ENCODE assay signal across 26 cellular contexts in the genomic region with DNA sequence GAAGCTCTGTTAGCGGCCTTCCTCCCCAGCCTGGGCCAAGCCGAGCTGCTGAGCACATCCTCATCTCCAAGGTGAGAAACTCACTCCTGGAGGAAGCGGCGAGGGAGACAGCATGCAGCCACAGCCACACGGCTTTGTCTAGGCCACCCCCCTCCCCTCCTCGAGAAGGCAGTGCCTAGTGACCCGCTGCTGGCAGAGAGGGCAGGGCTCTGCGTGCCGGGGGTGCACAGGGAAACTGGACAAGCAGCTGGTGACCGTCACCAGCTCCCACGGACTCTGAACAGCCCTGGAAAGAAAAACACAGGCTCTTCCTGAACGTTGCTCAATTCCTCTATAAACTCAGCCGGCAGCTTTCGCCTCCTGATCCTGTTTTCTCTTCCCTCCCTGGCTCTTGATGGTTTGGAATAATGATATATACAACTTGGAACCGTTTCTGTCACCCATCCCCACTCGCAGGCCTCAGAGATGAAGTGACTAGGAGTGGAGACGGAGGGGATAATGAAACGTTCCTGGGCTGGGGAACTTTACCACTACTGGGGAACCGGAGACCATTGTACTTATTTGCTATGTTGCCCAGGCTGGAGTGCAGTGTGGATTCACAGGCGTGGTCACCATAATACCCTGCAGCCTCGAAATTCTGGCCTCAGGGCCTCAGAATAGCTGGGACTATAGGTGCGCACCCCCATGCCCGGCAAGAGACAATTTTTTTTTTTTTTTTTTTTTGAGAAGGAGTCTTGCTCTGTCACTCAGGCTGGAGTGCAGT. TPM values are rescaled to one million over a fixed set of nuclear protein-coding genes. Genes with fewer than 3 reads are reported as not detected.
A peak's percentile ranks its signal among the peaks of the same experiment; 100 is the strongest.
DNase-seq lines count a peak whose midpoint lies in the region; ATAC-seq, FAIRE-seq and TF ChIP-seq lines count a peak whose summit lies in the region.
"Had no signal": no experiment of that assay in that cellular context is flagged by ENCODE, and none has a peak within 500 bp of the region (broad histone marks: within the 10 kb centered on the region; RNA-seq: fewer than 3 reads in every experiment).

No MANE protein-coding gene starts in this region.

- H3K27ac ChIP-seq in AG04450 (ENCODE audit: low read depth, low read length) = peak overlapping the region; percentile 11
- H3K27ac ChIP-seq in endothelial cell of umbilical vein (ENCODE audit: insufficient read depth, low read depth, low read length) = no peak overlapping the region
- H3K27ac ChIP-seq: C4-2B, foreskin keratinocyte, ovary had no signal

- BruUV-seq in endothelial cell of umbilical vein (replicated peaks; lab: Mats Ljungman, UMichigan) = no TSS peak

- DNase-seq in AG04450 (ENCODE audit: low read depth, low spot score) = no peak
- peak; percentile 52 for DNase-seq in endothelial cell of umbilical vein (ENCODE audit: low read depth, low spot score)
- DNase-seq in kidney glomerular epithelial cell (lab: John Stamatoyannopoulos, UW) = peak; percentile 1
- DNase-seq in neural crest cell (ENCODE audit: low read depth, low spot score) = no peak
- no peak for DNase-seq in activated T-cell treated with anti-CD3 and anti-CD28 coated beads, Interleukin-2, amount 50 U/mL, for 4 hours
- DNase-seq in KG1 (lab: John Stamatoyannopoulos, UW) = no peak
- DNase-seq in HTR-8/SVneo (ENCODE audit: insufficient read length, low spot score) = no peak
- DNase-seq in NCI-H69 (lab: John Stamatoyannopoulos, UW) = no peak
- DNase-seq: activated B cell treated with CpG ODN at 0.5 μM for 24 hours; activated effector memory CD4-positive, alpha-beta T cell treated with anti-CD3 and anti-CD28 coated beads, Interleukin-2, amount 50 U/mL, for 16 hours; amniotic stem cell; cerebellar nuclear complex; DMS153; foreskin keratinocyte; midbrain; NCI-H1694 treated with DMSO at 0.1 percent for 48 hours; NCI-H446 treated with DMSO at 0.1 percent for 48 hours; ovary; transverse colon had no signal

- H3K27me3 Mint-ChIP-seq in neural crest cell (ENCODE audit: low read depth) = no peaks in the 10 kb centered on the region
- H3K27me3 Mint-ChIP-seq in activated T-cell treated with anti-CD3 and anti-CD28 coated beads, Interleukin-2, amount 50 U/mL, for 4 hours (ENCODE audit: low read depth) = peaks cover 16% of the 10 kb centered on the region

- intact Hi-C loops in endothelial cell of umbilical vein (cut with micrococcal nuclease) = no loop called here

- dilution Hi-C loops in endothelial cell of umbilical vein (cut with MboI; ENCODE audit: extremely low pct_ligation_motif_present, low sequenced_read_pairs) = no loop called here

- H3K9me3 ChIP-seq in AG04450 (ENCODE audit: control insufficient read depth, insufficient read depth, low read length) = peaks cover 5% of the 10 kb centered on the region; the same call in 1 of the 2 replicates
- no peaks in the 10 kb centered on the region for H3K9me3 ChIP-seq in endothelial cell of umbilical vein (replicated peaks; ENCODE audit: control insufficient read depth, insufficient read depth, low read length)
- H3K9me3 ChIP-seq: ovary, transverse colon had no signal

- no peak overlapping the region for H3K9ac ChIP-seq in endothelial cell of umbilical vein (replicated peaks; ENCODE audit: extremely low read depth, insufficient read depth, low read length)

- TF ChIP-seq POLR2A in endothelial cell of umbilical vein (IDR thresholded peaks at IDR 0.05; ENCODE audit: low read depth, low read length) = no peak

- H3K79me2 ChIP-seq in endothelial cell of umbilical vein (ENCODE audit: control insufficient read depth, insufficient read depth, low read length) = no peaks in the 10 kb centered on the region

- H3K4me1 ChIP-seq in endothelial cell of umbilical vein (ENCODE audit: control insufficient read depth, extremely low read depth, insufficient read depth, low read length) = no peaks in the 10 kb centered on the region
- H3K4me1 ChIP-seq: foreskin keratinocyte, transverse colon had no signal

- H3K4me3 Mint-ChIP-seq in neural crest cell = no peak overlapping the region
- H3K4me3 Mint-ChIP-seq in activated T-cell treated with anti-CD3 and anti-CD28 coated beads, Interleukin-2, amount 50 U/mL, for 4 hours = no peak overlapping the region
- H3K4me3 Mint-ChIP-seq: activated B cell treated with CpG ODN at 0.5 μM for 24 hours; IgD-negative memory B cell; stimulated activated memory B cell treated with anti-CD40 and anti-IgM and Interleukin-4, amounts not matched to agents 10 μg/mL and 1 μg/mL and 100 μg/mL, for 72 hours; T-helper 1 cell treated with Interleukin-12 subunit alpha and Interleukin-12 subunit beta and Interleukin-4 antibody, amounts not matched to agents 30 μg/mL and 1 μg/mL, for 36 hours had no signal

- no peaks in the 10 kb centered on the region for H3K36me3 Mint-ChIP-seq in neural crest cell (ENCODE audit: low read depth)
- no peaks in the 10 kb centered on the region for H3K36me3 Mint-ChIP-seq in activated T-cell treated with anti-CD3 and anti-CD28 coated beads, Interleukin-2, amount 50 U/mL, for 4 hours (ENCODE audit: insufficient read depth)
- H3K36me3 Mint-ChIP-seq: IgD-negative memory B cell; stimulated activated memory B cell treated with anti-CD40 and anti-IgM and Interleukin-4, amounts not matched to agents 10 μg/mL and 1 μg/mL and 100 μg/mL, for 72 hours had no signal

- FAIRE-seq in endothelial cell of umbilical vein (lab: Jason Lieb, UNC) (no peak), HTR-8/SVneo (lab: Jason Lieb, UNC) (no peak)
- FAIRE-seq: endometrium, GM12892 had no signal

- peak overlapping the region; percentile 93 for H3K27ac Mint-ChIP-seq in neural crest cell (ENCODE audit: unreplicated experiment)
- H3K27ac Mint-ChIP-seq: activated B cell treated with CpG ODN at 0.5 μM for 24 hours; IgD-negative memory B cell; stimulated activated memory B cell treated with anti-CD40 and anti-IgM and Interleukin-4, amounts not matched to agents 10 μg/mL and 1 μg/mL and 100 μg/mL, for 72 hours; T-helper 1 cell treated with Interleukin-12 subunit alpha and Interleukin-12 subunit beta and Interleukin-4 antibody, amounts not matched to agents 30 μg/mL and 1 μg/mL, for 36 hours had no signal

- H3K4me1 Mint-ChIP-seq in neural crest cell = peaks cover 3% of the 10 kb centered on the region
- H3K4me1 Mint-ChIP-seq in activated T-cell treated with anti-CD3 and anti-CD28 coated beads, Interleukin-2, amount 50 U/mL, for 4 hours (ENCODE audit: low read depth) = peaks cover 4% of the 10 kb centered on the region
- H3K4me1 Mint-ChIP-seq: stimulated activated memory B cell treated with anti-CD40 and anti-IgM and Interleukin-4, amounts not matched to agents 10 μg/mL and 1 μg/mL and 100 μg/mL, for 72 hours had no signal

- no peaks in the 10 kb centered on the region for H4K20me1 ChIP-seq in endothelial cell of umbilical vein (replicated peaks; ENCODE audit: control insufficient read depth, extremely low read depth, insufficient read depth, low read length)

- H3K4me3 ChIP-seq in AG04450 (ENCODE audit: low read depth, low read length) (no peak overlapping the region), endothelial cell of umbilical vein (replicated peaks in 1 of 3; ENCODE audit: insufficient read depth in 1 of 3, low read depth in 1 of 3, low read length in 3 of 3) (no peak overlapping the region)
- H3K4me3 ChIP-seq: ovary, transverse colon had no signal

- ATAC-seq in activated T-cell treated with anti-CD3 and anti-CD28 coated beads, Interleukin-2, amount 50 U/mL, for 4 hours = no peak
- ATAC-seq: foreskin keratinocyte; stimulated activated memory B cell treated with anti-CD40 and anti-IgM and Interleukin-4, amounts not matched to agents 10 μg/mL and 1 μg/mL and 100 μg/mL, for 72 hours had no signal

- H3K9me1 ChIP-seq in endothelial cell of umbilical vein (replicated peaks; ENCODE audit: control insufficient read depth, extremely low read depth, insufficient read depth, low read length) = no peaks in the 10 kb centered on the region

- no peaks in the 10 kb centered on the region for H3K9me3 Mint-ChIP-seq in neural crest cell
- H3K9me3 Mint-ChIP-seq in activated T-cell treated with anti-CD3 and anti-CD28 coated beads, Interleukin-2, amount 50 U/mL, for 4 hours = no peaks in the 10 kb centered on the region
- H3K9me3 Mint-ChIP-seq: activated B cell treated with CpG ODN at 0.5 μM for 24 hours; stimulated activated memory B cell treated with anti-CD40 and anti-IgM and Interleukin-4, amounts not matched to agents 10 μg/mL and 1 μg/mL and 100 μg/mL, for 72 hours; T-helper 1 cell treated with Interleukin-12 subunit alpha and Interleukin-12 subunit beta and Interleukin-4 antibody, amounts not matched to agents 30 μg/mL and 1 μg/mL, for 36 hours had no signal

- H3K4me2 ChIP-seq in endothelial cell of umbilical vein (ENCODE audit: insufficient read depth, low read length) = no peak overlapping the region

- POLR2A ChIA-PET in AG04450 (lab: Yijun Ruan, JAX) (interaction anchor here (0.6 to 0.9 kb wide), 2 partner anchors 40 to 1748 kb away, joined by 3 read pairs; no protein-coding TSS in a partner anchor), endothelial cell of umbilical vein (lab: Charles Lee) (no interaction called here)

- no peaks in the 10 kb centered on the region for H3K36me3 ChIP-seq in endothelial cell of umbilical vein (ENCODE audit: control insufficient read depth in 2 of 2, extremely low read depth in 1 of 2, insufficient read depth in 2 of 2, low read length in 2 of 2)
- H3K36me3 ChIP-seq: ovary, transverse colon had no signal

- TF ChIP-seq CTCF in AG04450 (IDR thresholded peaks at IDR 0.05; ENCODE audit: low read depth, low read length) (no peak), endothelial cell of umbilical vein (IDR thresholded peaks at IDR 0.05; ENCODE audit: extremely low read depth in 1 of 2, insufficient read depth in 1 of 2, low read depth in 1 of 2, low read length in 2 of 2) (no peak), neural crest cell (conservative IDR thresholded peaks at IDR 0.05) (no peak)

- peak overlapping the region; percentile 71 for H2AFZ ChIP-seq in endothelial cell of umbilical vein (ENCODE audit: low read depth, low read length)

- CTCF ChIA-PET in AG04450 (lab: Charles Lee) (interaction anchor here (0.6 to 1.9 kb wide), 5 partner anchors 12 to 191 kb away, joined by 3 to 6 read pairs (median 4); no protein-coding TSS in a partner anchor), endothelial cell of umbilical vein (lab: Charles Lee) (interaction anchor here (1.5 to 1.6 kb wide), 2 partner anchors 12 to 41 kb away, joined by 4 to 12 read pairs; a partner anchor contains a TSS)

- H3K27me3 ChIP-seq in AG04450 (ENCODE audit: control insufficient read depth, insufficient read depth, low read length) (peaks cover 7% of the 10 kb centered on the region), endothelial cell of umbilical vein (ENCODE audit: control insufficient read depth in 2 of 2, insufficient read depth in 2 of 2, low read length in 2 of 2) (peaks cover 0 to 3% of the 10 kb centered on the region in 2 experiments)
- H3K27me3 ChIP-seq: foreskin keratinocyte, ovary, transverse colon had no signal

RNA-seq across cellular contexts. Expression of a gene that starts 19.3 kb away (rescaled TPM):
- polyA plus RNA-seq in AG04450 (2011; rRNA removed) (not detected in 2 replicates), endothelial cell of umbilical vein (not detected in 2 replicates)
- polyA minus RNA-seq in AG04450 (2011; rRNA and poly(A)+ RNA removed) = not detected in 2 replicates
- total RNA-seq in endothelial cell of umbilical vein (0.07 TPM in 2 replicates), neural crest cell (0.23 and 0.26 TPM in 2 replicates)
- 0.03 TPM in 1 of 2 replicates, not detected in the other for polyA plus RNA-seq in endothelial cell of umbilical vein (2011; cell fraction: cytosol; rRNA removed)
- polyA plus RNA-seq in endothelial cell of umbilical vein (2011; cell fraction: nucleus; rRNA removed) = 0.04 and 0.09 TPM in 2 replicates
- 0.04 TPM in 1 of 2 replicates, not detected in the other for polyA plus RNA-seq in endothelial cell of umbilical vein (2012)
- 0.07 and 0.25 TPM in 2 replicates for polyA minus RNA-seq in endothelial cell of umbilical vein
- not detected for polyA minus RNA-seq in endothelial cell of umbilical vein (2011; cell fraction: cytosol; rRNA and poly(A)+ RNA removed)
- 0.58 and 0.72 TPM in 2 replicates for polyA minus RNA-seq in endothelial cell of umbilical vein (2011; cell fraction: nucleus; rRNA and poly(A)+ RNA removed)
- under 1 TPM in 1 of 3 donors, not detected in 2; 0.05 TPM for total RNA-seq in activated T-cell treated with anti-CD3 and anti-CD28 coated beads, Interleukin-2, amount 50 U/mL, for 4 hours
- total RNA-seq: A172, foreskin keratinocyte had no signal
- polyA plus RNA-seq: foreskin keratinocyte, IgD-negative memory B cell, ovary had no signal

RNA-seq across cellular contexts. Expression of a gene that starts 41.0 kb away (rescaled TPM):
- polyA plus RNA-seq in AG04450 (2011; rRNA removed) (0.07 and 0.31 TPM in 2 replicates), endothelial cell of umbilical vein (1.2 and 1.8 TPM in 2 replicates)
- 0.32 TPM in 1 of 2 replicates, not detected in the other for polyA minus RNA-seq in AG04450 (2011; rRNA and poly(A)+ RNA removed)
- total RNA-seq in endothelial cell of umbilical vein (1.0 and 2.5 TPM in 2 replicates), neural crest cell (12.2 and 13.8 TPM in 2 replicates)
- 0.76 and 1.1 TPM in 2 replicates for polyA plus RNA-seq in endothelial cell of umbilical vein (2011; cell fraction: cytosol; rRNA removed)
- 0.94 and 1.9 TPM in 2 replicates for polyA plus RNA-seq in endothelial cell of umbilical vein (2011; cell fraction: nucleus; rRNA removed)
- polyA plus RNA-seq in endothelial cell of umbilical vein (2012) = 0.20 and 0.25 TPM in 2 replicates
- polyA minus RNA-seq in endothelial cell of umbilical vein = 0.45 and 2.9 TPM in 2 replicates
- not detected for polyA minus RNA-seq in endothelial cell of umbilical vein (2011; cell fraction: cytosol; rRNA and poly(A)+ RNA removed)
- 1.3 and 1.7 TPM in 2 replicates for polyA minus RNA-seq in endothelial cell of umbilical vein (2011; cell fraction: nucleus; rRNA and poly(A)+ RNA removed)
- total RNA-seq in activated T-cell treated with anti-CD3 and anti-CD28 coated beads, Interleukin-2, amount 50 U/mL, for 4 hours = under 1 TPM; 0.08 to 0.32 (median 0.23) TPM
- total RNA-seq: activated B cell treated with CpG ODN at 0.5 μM for 24 hours had no signal
- polyA plus RNA-seq: IgD-negative memory B cell had no signal

Comparison
In these comparisons a context has a peak if more than half of its experiments do, and no peak if none do; other contexts are left out.
1. DNase-seq: peak in endothelial cell of umbilical vein (single experiment) and kidney glomerular epithelial cell (single experiment); none in AG04450 (single experiment), neural crest cell (single experiment), activated T-cell treated with anti-CD3 and anti-CD28 coated beads, Interleukin-2, amount 50 U/mL, for 4 hours (single experiment), KG1 (single experiment), HTR-8/SVneo (single experiment) and NCI-H69 (single experiment).